Comparison of ENCODE assay signal across 24 cellular contexts in genomic region chr3:106282931-106283330, GRCh38.
"Had no signal": no experiment of that assay in that cellular context is flagged by ENCODE, and none has a peak within 500 bp of the region (broad histone marks: within the 10 kb centered on the region; RNA-seq: fewer than 3 reads in every experiment).

No MANE protein-coding gene starts in this region.

- H3K36me3 Mint-ChIP-seq: memory B cell; stimulated activated effector memory CD8-positive, alpha-beta T cell treated with anti-CD3 and anti-CD28 coated beads, Interleukin-12 subunit alpha, Interleukin-12 subunit beta, amount 100 ng/mL, for 72 hours; type B pancreatic cell had no signal

- H3K9me3 ChIP-seq: lower lobe of right lung, psoas muscle, sigmoid colon, suprapubic skin, thyroid gland had no signal

- H3K79me2 ChIP-seq: parathyroid adenoma had no signal

- H3K9ac ChIP-seq: parathyroid adenoma had no signal

- H3K27me3 ChIP-seq: esophagus muscularis mucosa, sigmoid colon, suprapubic skin, thyroid gland had no signal

- ATAC-seq: lower lobe of right lung; psoas muscle; stimulated activated effector memory CD8-positive, alpha-beta T cell treated with anti-CD3 and anti-CD28 coated beads, Interleukin-12 subunit alpha, Interleukin-12 subunit beta, amount 100 ng/mL, for 72 hours; stimulated activated naive CD8-positive, alpha-beta T cell treated with anti-CD3 and anti-CD28 coated beads, Interleukin-15, Interleukin-2, amounts not matched to agents 100 U/mL and 50 U/mL, for 24 hours had no signal

- FAIRE-seq: endometrium, keratinocyte, small intestine, urothelium cell line had no signal

- H3K27me3 Mint-ChIP-seq: memory B cell, type B pancreatic cell had no signal

- DNase-seq: effector memory CD4-positive, alpha-beta T cell; foreskin fibroblast; immature natural killer cell; left ventricle myocardium inferior; lower lobe of right lung; midbrain; naive B cell; nephron progenitor cell; psoas muscle; sigmoid colon; small intestine; stimulated activated CD4-positive, alpha-beta T cell treated with anti-CD3 and anti-CD28 coated beads, Interleukin-12 subunit alpha, Interleukin-12 subunit beta, amount 100 ng/mL, for 4 hours; stimulated activated CD8-positive, alpha-beta memory T cell treated with anti-CD3 and anti-CD28 coated beads, Interleukin-4, amount 100 ng/mL, for 48 hours; stimulated activated naive CD8-positive, alpha-beta T cell treated with anti-CD3 and anti-CD28 coated beads, Interleukin-15, Interleukin-2, amounts not matched to agents 100 U/mL and 50 U/mL, for 24 hours; thyroid gland had no signal

- H3K27ac ChIP-seq: esophagus muscularis mucosa, left ventricle myocardium inferior, lower lobe of right lung, parathyroid adenoma, psoas muscle, sigmoid colon, suprapubic skin, thyroid gland had no signal

- H2AFZ ChIP-seq: parathyroid adenoma had no signal

- H3K4me3 Mint-ChIP-seq: immature natural killer cell; memory B cell; naive B cell; nephron progenitor cell; stimulated activated effector memory CD8-positive, alpha-beta T cell treated with anti-CD3 and anti-CD28 coated beads, Interleukin-12 subunit alpha, Interleukin-12 subunit beta, amount 100 ng/mL, for 72 hours; type B pancreatic cell had no signal

- H3K4me1 ChIP-seq: esophagus muscularis mucosa, left ventricle myocardium inferior, lower lobe of right lung, parathyroid adenoma, psoas muscle, sigmoid colon, suprapubic skin, thyroid gland had no signal

- H3K9me3 Mint-ChIP-seq: immature natural killer cell, nephron progenitor cell had no signal

- H3K4me3 ChIP-seq: esophagus muscularis mucosa, left ventricle myocardium inferior, lower lobe of right lung, psoas muscle, sigmoid colon, suprapubic skin, thyroid gland had no signal

- H3K27ac Mint-ChIP-seq: immature natural killer cell; memory B cell; naive B cell; nephron progenitor cell; stimulated activated effector memory CD8-positive, alpha-beta T cell treated with anti-CD3 and anti-CD28 coated beads, Interleukin-12 subunit alpha, Interleukin-12 subunit beta, amount 100 ng/mL, for 72 hours; type B pancreatic cell had no signal

- H3K36me3 ChIP-seq: esophagus muscularis mucosa, left ventricle myocardium inferior, lower lobe of right lung, sigmoid colon, suprapubic skin, thyroid gland had no signal
